In genomic region chr5:149863176-149863575, GRCh38 we compare ENCODE assay signal across 36 cellular contexts.
"Had no signal": no experiment of that assay in that cellular context is flagged by ENCODE, and none has a peak within 500 bp of the region (broad histone marks: within the 10 kb centered on the region; RNA-seq: fewer than 3 reads in every experiment).

No MANE protein-coding gene starts in this region.

- H3K9me3 Mint-ChIP-seq: activated B cell treated with CpG ODN at 0.5 μM for 24 hours; activated CD4-positive, alpha-beta memory T cell treated with anti-CD3 and anti-CD28 coated beads for 36 hours; activated CD4-positive, alpha-beta T cell treated with anti-CD3 and anti-CD28 coated beads, Interleukin-2, amount 10 ng/mL, durations not matched to agents 24 days and 14 days; activated CD8-positive, alpha-beta T cell treated with anti-CD3 and anti-CD28 coated beads for 36 hours; activated naive CD4-positive, alpha-beta T cell treated with anti-CD3 and anti-CD28 coated beads, Interleukin-2, amount 10 ng/mL, durations not matched to agents 7 days and 5 days; activated naive CD4-positive, alpha-beta T cell treated with anti-CD3 and anti-CD28 coated beads, Interleukin-2, amount 50 U/mL, for 24 hours; activated naive CD8-positive, alpha-beta T cell treated with anti-CD3 and anti-CD28 coated beads, Interleukin-2, amount 10 ng/mL, durations not matched to agents 7 days and 5 days; activated naive CD8-positive, alpha-beta T cell treated with anti-CD3 and anti-CD28 coated beads, Interleukin-2, amount 50 U/mL, for 24 hours; activated T-cell treated with anti-CD3 and anti-CD28 coated beads, Interleukin-2, amount 50 U/mL, for 24 hours; activated T-helper 2 cell treated with anti-CD3 and anti-CD28 coated beads, Interferon-gamma antibody, Interleukin-2, Interleukin-4, amounts not matched to agents 10 μg/mL and 5 μg/mL and 100 μg/mL, durations not matched to agents 14 hours and 24 hours and 36 hours; central memory CD8-positive, alpha-beta T cell; T-helper 2 cell treated with Interferon-gamma antibody and Interleukin-4, amounts not matched to agents 5 μg/mL and 100 μg/mL, for 36 hours had no signal

- H3K27me3 ChIP-seq: ascending aorta, cardiac muscle cell had no signal

- DNase-seq: activated B cell treated with CpG ODN at 0.5 μM for 24 hours; activated CD4-positive, alpha-beta memory T cell treated with anti-CD3 and anti-CD28 coated beads for 36 hours; activated CD4-positive, alpha-beta T cell treated with anti-CD3 and anti-CD28 coated beads for 4 hours; activated CD4-positive, alpha-beta T cell treated with anti-CD3 and anti-CD28 coated beads, Interleukin-2, amount 10 ng/mL, durations not matched to agents 24 days and 14 days; activated CD4-positive, alpha-beta T cell treated with anti-CD3 and anti-CD28 coated beads, Interleukin-2, amount 50 U/mL, for 1 hour; activated CD4-positive, alpha-beta T cell treated with anti-CD3 and anti-CD28 coated beads, Interleukin-2, amount 50 U/mL, for 4 hours; activated CD4-positive, CD25-positive, alpha-beta regulatory T cell treated with anti-CD3 and anti-CD28 coated beads, Interleukin-2, amount 50 U/mL, for 72 hours; activated CD8-positive, alpha-beta memory T cell treated with anti-CD3 and anti-CD28 coated beads, Interleukin-2, amount 50 U/mL, for 4 hours; activated CD8-positive, alpha-beta T cell treated with anti-CD3 and anti-CD28 coated beads for 36 hours; activated effector memory CD4-positive, alpha-beta T cell treated with Interleukin-2 at 50 U/mL for 16 hours; activated gamma-delta T cell; activated naive CD4-positive, alpha-beta T cell treated with anti-CD3 and anti-CD28 coated beads, Interleukin-2, amount 10 ng/mL, durations not matched to agents 7 days and 5 days; activated naive CD4-positive, alpha-beta T cell treated with Interleukin-2 at 50 U/mL for 16 hours; activated naive CD8-positive, alpha-beta T cell treated with anti-CD3 and anti-CD28 coated beads, Interleukin-2, amount 10 ng/mL, durations not matched to agents 7 days and 5 days; activated naive CD8-positive, alpha-beta T cell treated with anti-CD3 and anti-CD28 coated beads, Interleukin-2, amount 50 U/mL, for 24 hours; activated T-cell treated with anti-CD3 and anti-CD28 coated beads, Interleukin-2, amount 50 U/mL, for 24 hours; activated T-cell treated with anti-CD3 and anti-CD28 coated beads, Interleukin-2, amount 50 U/mL, for 48 hours; amygdala; anterior cingulate cortex; caudate nucleus; SW 1271; T-helper 1 cell; T-helper 2 cell; T-helper 9 cell had no signal

- H3K4me3 Mint-ChIP-seq: activated B cell treated with CpG ODN at 0.5 μM for 24 hours; activated CD4-positive, alpha-beta memory T cell treated with anti-CD3 and anti-CD28 coated beads for 36 hours; activated CD4-positive, alpha-beta T cell treated with anti-CD3 and anti-CD28 coated beads, Interleukin-2, amount 10 ng/mL, durations not matched to agents 24 days and 14 days; activated CD8-positive, alpha-beta T cell treated with anti-CD3 and anti-CD28 coated beads for 36 hours; activated naive CD4-positive, alpha-beta T cell treated with anti-CD3 and anti-CD28 coated beads, Interleukin-2, amount 10 ng/mL, durations not matched to agents 7 days and 5 days; activated naive CD4-positive, alpha-beta T cell treated with anti-CD3 and anti-CD28 coated beads, Interleukin-2, amount 50 U/mL, for 24 hours; activated naive CD8-positive, alpha-beta T cell; activated naive CD8-positive, alpha-beta T cell treated with anti-CD3 and anti-CD28 coated beads, Interleukin-2, amount 10 ng/mL, durations not matched to agents 7 days and 5 days; activated naive CD8-positive, alpha-beta T cell treated with anti-CD3 and anti-CD28 coated beads, Interleukin-2, amount 50 U/mL, for 24 hours; activated T-cell treated with anti-CD3 and anti-CD28 coated beads, Interleukin-2, amount 50 U/mL, for 24 hours; brain; central memory CD8-positive, alpha-beta T cell; T-helper 1 cell treated with Interleukin-12 subunit alpha and Interleukin-12 subunit beta and Interleukin-4 antibody, amounts not matched to agents 30 μg/mL and 1 μg/mL, for 36 hours; T-helper 2 cell treated with Interferon-gamma antibody and Interleukin-4, amounts not matched to agents 5 μg/mL and 100 μg/mL, for 36 hours had no signal

- H3K4me1 ChIP-seq: ascending aorta had no signal

- H3K9me3 ChIP-seq: ascending aorta had no signal

- H3K36me3 Mint-ChIP-seq: activated CD4-positive, alpha-beta memory T cell treated with anti-CD3 and anti-CD28 coated beads for 36 hours; activated naive CD4-positive, alpha-beta T cell treated with anti-CD3 and anti-CD28 coated beads, Interleukin-2, amount 10 ng/mL, durations not matched to agents 7 days and 5 days; activated naive CD4-positive, alpha-beta T cell treated with anti-CD3 and anti-CD28 coated beads, Interleukin-2, amount 50 U/mL, for 24 hours; activated naive CD8-positive, alpha-beta T cell; brain had no signal

- H3K27ac Mint-ChIP-seq: activated B cell treated with CpG ODN at 0.5 μM for 24 hours; activated CD4-positive, alpha-beta memory T cell treated with anti-CD3 and anti-CD28 coated beads for 36 hours; activated CD4-positive, alpha-beta T cell treated with anti-CD3 and anti-CD28 coated beads, Interleukin-2, amount 10 ng/mL, durations not matched to agents 24 days and 14 days; activated CD8-positive, alpha-beta T cell treated with anti-CD3 and anti-CD28 coated beads for 36 hours; activated naive CD4-positive, alpha-beta T cell treated with anti-CD3 and anti-CD28 coated beads, Interleukin-2, amount 50 U/mL, for 24 hours; activated naive CD8-positive, alpha-beta T cell; activated naive CD8-positive, alpha-beta T cell treated with anti-CD3 and anti-CD28 coated beads, Interleukin-2, amount 10 ng/mL, durations not matched to agents 7 days and 5 days; activated naive CD8-positive, alpha-beta T cell treated with anti-CD3 and anti-CD28 coated beads, Interleukin-2, amount 50 U/mL, for 24 hours; activated T-cell treated with anti-CD3 and anti-CD28 coated beads, Interleukin-2, amount 50 U/mL, for 24 hours; activated T-helper 2 cell treated with anti-CD3 and anti-CD28 coated beads, Interferon-gamma antibody, Interleukin-2, Interleukin-4, amounts not matched to agents 10 μg/mL and 5 μg/mL and 100 μg/mL, durations not matched to agents 14 hours and 24 hours and 36 hours; brain; T-helper 1 cell treated with Interleukin-12 subunit alpha and Interleukin-12 subunit beta and Interleukin-4 antibody, amounts not matched to agents 30 μg/mL and 1 μg/mL, for 36 hours; T-helper 2 cell treated with Interferon-gamma antibody and Interleukin-4, amounts not matched to agents 5 μg/mL and 100 μg/mL, for 36 hours had no signal

- H3K36me3 ChIP-seq: ascending aorta, cardiac muscle cell had no signal

- H3K27ac ChIP-seq: ascending aorta, cardiac muscle cell, VCaP had no signal

- ATAC-seq: activated CD8-positive, alpha-beta T cell treated with anti-CD3 and anti-CD28 coated beads for 36 hours; activated naive CD8-positive, alpha-beta T cell treated with anti-CD3 and anti-CD28 coated beads, Interleukin-2, amount 50 U/mL, for 24 hours had no signal

- H3K27me3 Mint-ChIP-seq: activated B cell treated with CpG ODN at 0.5 μM for 24 hours; activated CD4-positive, alpha-beta memory T cell treated with anti-CD3 and anti-CD28 coated beads for 36 hours; activated CD8-positive, alpha-beta T cell treated with anti-CD3 and anti-CD28 coated beads for 36 hours; activated naive CD4-positive, alpha-beta T cell treated with anti-CD3 and anti-CD28 coated beads, Interleukin-2, amount 10 ng/mL, durations not matched to agents 7 days and 5 days; activated naive CD4-positive, alpha-beta T cell treated with anti-CD3 and anti-CD28 coated beads, Interleukin-2, amount 50 U/mL, for 24 hours; activated naive CD8-positive, alpha-beta T cell; activated naive CD8-positive, alpha-beta T cell treated with anti-CD3 and anti-CD28 coated beads, Interleukin-2, amount 10 ng/mL, durations not matched to agents 7 days and 5 days; activated naive CD8-positive, alpha-beta T cell treated with anti-CD3 and anti-CD28 coated beads, Interleukin-2, amount 50 U/mL, for 24 hours; activated T-cell treated with anti-CD3 and anti-CD28 coated beads, Interleukin-2, amount 50 U/mL, for 24 hours; central memory CD8-positive, alpha-beta T cell had no signal

- H3K4me3 ChIP-seq: ascending aorta, cardiac muscle cell had no signal

- FAIRE-seq: bronchial epithelial cell, TTC549 had no signal

- H3K4me1 Mint-ChIP-seq: brain had no signal
